In the genomic region with DNA sequence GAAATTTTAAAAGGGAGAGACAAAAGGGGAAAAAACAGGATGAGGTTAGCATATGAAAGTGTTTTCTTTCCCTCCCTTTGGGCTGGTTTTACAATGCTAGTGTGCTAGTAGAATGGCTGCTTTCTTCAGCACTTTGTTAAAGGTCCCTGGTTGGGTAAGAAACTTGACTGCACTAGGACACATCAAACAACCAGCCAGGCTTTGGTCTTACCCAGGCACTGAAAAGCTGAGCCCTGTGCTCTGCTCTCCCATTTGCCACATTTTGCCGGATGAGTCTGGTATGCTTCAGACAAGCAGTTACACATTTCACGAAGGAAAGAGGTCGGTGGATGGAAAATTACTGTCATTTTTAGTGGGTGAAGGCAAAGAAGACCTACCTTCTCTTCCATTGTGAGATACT, we compare ENCODE assay signal across 20 cellular contexts.
DNase-seq lines count a peak whose midpoint lies in the region; ATAC-seq and TF ChIP-seq lines count a peak whose summit lies in the region.
"Had no signal": no experiment of that assay in that cellular context is flagged by ENCODE, and none has a peak within 500 bp of the region (broad histone marks: within the 10 kb centered on the region; RNA-seq: fewer than 3 reads in every experiment).

No MANE protein-coding gene starts in this region.

- H3K9me3 ChIP-seq in HUES48 (ENCODE audit: control insufficient read depth, insufficient read depth, low read length), result no peaks in the 10 kb centered on the region
- H3K9me3 ChIP-seq in naive thymus-derived CD4-positive, alpha-beta T cell (ENCODE audit: control insufficient read depth in 2 of 3, low read length in 3 of 3), result no peaks in the 10 kb centered on the region
- H3K9me3 ChIP-seq in left lung, result no peaks in the 10 kb centered on the region
- H3K9me3 ChIP-seq: BLaER1 treated with 17β-estradiol and CSF1 and Interleukin-3, amounts not matched to agents 10 nM and 100 nM had no signal

- POLR2A ChIA-PET in WTC11 (lab: Charles Lee), result no interaction called here
- POLR2A ChIA-PET in naive thymus-derived CD4-positive, alpha-beta T cell (lab: Charles Lee), result no interaction called here

- H3K27me3 Mint-ChIP-seq in activated naive CD4-positive, alpha-beta T cell treated with anti-CD3 and anti-CD28 coated beads, Interleukin-2, amount 50 U/mL, for 24 hours, result peaks cover 2% of the 10 kb centered on the region
- no peaks in the 10 kb centered on the region for H3K27me3 Mint-ChIP-seq in WTC11 (ENCODE audit: low read depth)
- H3K27me3 Mint-ChIP-seq in naive thymus-derived CD4-positive, alpha-beta T cell, result peaks cover 0 to 23% (median 3%) of the 10 kb centered on the region in 5 donors
- H3K27me3 Mint-ChIP-seq: IgD-negative memory B cell had no signal

- H3K27me3 ChIP-seq in HUES48 (ENCODE audit: control insufficient read depth, insufficient read depth, low read length) (no peaks in the 10 kb centered on the region), left lung (no peaks in the 10 kb centered on the region)
- H3K27me3 ChIP-seq in naive thymus-derived CD4-positive, alpha-beta T cell (ENCODE audit: control insufficient read depth in 2 of 2, insufficient read depth in 2 of 2, low read length in 2 of 2), result no peaks in the 10 kb centered on the region
- H3K27me3 ChIP-seq: BLaER1 treated with 17β-estradiol and CSF1 and Interleukin-3, amounts not matched to agents 10 nM and 100 nM had no signal

- no peaks in the 10 kb centered on the region for H3K36me3 Mint-ChIP-seq in activated naive CD4-positive, alpha-beta T cell treated with anti-CD3 and anti-CD28 coated beads, Interleukin-2, amount 50 U/mL, for 24 hours
- peaks cover 9% of the 10 kb centered on the region for H3K36me3 Mint-ChIP-seq in WTC11
- no peaks in the 10 kb centered on the region for H3K36me3 Mint-ChIP-seq in naive thymus-derived CD4-positive, alpha-beta T cell
- H3K36me3 Mint-ChIP-seq: CD8-positive, alpha-beta memory T cell; IgD-negative memory B cell had no signal

- H3K36me3 ChIP-seq in HUES48 (ENCODE audit: control insufficient read depth, insufficient read depth, low read length) (no peaks in the 10 kb centered on the region), left lung (no peaks in the 10 kb centered on the region)
- no peaks in the 10 kb centered on the region for H3K36me3 ChIP-seq in naive thymus-derived CD4-positive, alpha-beta T cell (ENCODE audit: control insufficient read depth in 2 of 3, insufficient read depth in 3 of 3, low read length in 3 of 3)
- H3K36me3 ChIP-seq: BLaER1 treated with 17β-estradiol and CSF1 and Interleukin-3, amounts not matched to agents 10 nM and 100 nM had no signal

- CTCF ChIA-PET in WTC11 (lab: Charles Lee), result no interaction called here
- CTCF ChIA-PET in naive thymus-derived CD4-positive, alpha-beta T cell (lab: Charles Lee), result no interaction called here

- H3K9me3 Mint-ChIP-seq in activated naive CD4-positive, alpha-beta T cell treated with anti-CD3 and anti-CD28 coated beads, Interleukin-2, amount 50 U/mL, for 24 hours, result no peaks in the 10 kb centered on the region
- peaks cover 32% of the 10 kb centered on the region for H3K9me3 Mint-ChIP-seq in WTC11
- peaks cover 0 to 9% (median 4%) of the 10 kb centered on the region in 11 donors for H3K9me3 Mint-ChIP-seq in naive thymus-derived CD4-positive, alpha-beta T cell
- H3K9me3 Mint-ChIP-seq: IgD-negative memory B cell had no signal

- H3K4me3 ChIP-seq in HUES48 (ENCODE audit: low read depth, low read length) (peak overlapping the region; percentile 30), left lung (no peak overlapping the region)
- H3K4me3 ChIP-seq in naive thymus-derived CD4-positive, alpha-beta T cell (ENCODE audit: low read length), result no peak overlapping the region
- H3K4me3 ChIP-seq: BLaER1 treated with 17β-estradiol and CSF1 and Interleukin-3, amounts not matched to agents 10 nM and 100 nM; GM23248 had no signal

- peak overlapping the region; percentile 20 for H3K4me3 Mint-ChIP-seq in activated naive CD4-positive, alpha-beta T cell treated with anti-CD3 and anti-CD28 coated beads, Interleukin-2, amount 50 U/mL, for 24 hours
- H3K4me3 Mint-ChIP-seq in WTC11, result peak overlapping the region; percentile 6; the same call in 1 of the 2 replicates
- peak overlapping the region in 7 of 10 donors; percentile 45 to 80 (median 71) for H3K4me3 Mint-ChIP-seq in naive thymus-derived CD4-positive, alpha-beta T cell
- H3K4me3 Mint-ChIP-seq: CD8-positive, alpha-beta memory T cell had no signal

- H3K27ac ChIP-seq in HUES48 (ENCODE audit: low read depth, low read length) (peak overlapping the region; percentile 90), left lung (no peak overlapping the region)
- H3K27ac ChIP-seq in naive thymus-derived CD4-positive, alpha-beta T cell (ENCODE audit: low read depth, low read length), result no peak overlapping the region
- H3K27ac ChIP-seq: BLaER1 treated with 17β-estradiol and CSF1 and Interleukin-3, amounts not matched to agents 10 nM and 100 nM; GM23248 had no signal

- TF ChIP-seq CTCF in WTC11 (IDR thresholded peaks at IDR 0.05) (no peak), left lung (IDR thresholded peaks at IDR 0.05) (no peak)

- peaks cover 20% of the 10 kb centered on the region for H3K4me1 Mint-ChIP-seq in activated naive CD4-positive, alpha-beta T cell treated with anti-CD3 and anti-CD28 coated beads, Interleukin-2, amount 50 U/mL, for 24 hours
- H3K4me1 Mint-ChIP-seq in WTC11, result peaks cover 35% of the 10 kb centered on the region
- H3K4me1 Mint-ChIP-seq in naive thymus-derived CD4-positive, alpha-beta T cell, result peaks cover 0 to 31% (median 0%) of the 10 kb centered on the region in 7 donors
- H3K4me1 Mint-ChIP-seq: CD8-positive, alpha-beta memory T cell; IgD-negative memory B cell had no signal

- peak; percentile 69 for ATAC-seq in WTC11
- no peak for ATAC-seq in naive thymus-derived CD4-positive, alpha-beta T cell
- no peak for ATAC-seq in left lung
- ATAC-seq: Panc1 had no signal

- H3K4me1 ChIP-seq in HUES48 (ENCODE audit: control insufficient read depth, insufficient read depth, low read length) (peaks cover 35% of the 10 kb centered on the region), left lung (no peaks in the 10 kb centered on the region)
- H3K4me1 ChIP-seq in naive thymus-derived CD4-positive, alpha-beta T cell (ENCODE audit: control insufficient read depth in 2 of 2, insufficient read depth in 2 of 2, low read length in 2 of 2), result no peaks in the 10 kb centered on the region

- 0 out of 2 replicates have a peak overlapping the region, but pooled peaks have one; percentile 15 for H3K9ac ChIP-seq in HUES48 (ENCODE audit: low read depth, low read length)
- H3K9ac ChIP-seq: BLaER1 treated with 17β-estradiol and CSF1 and Interleukin-3, amounts not matched to agents 10 nM and 100 nM; GM23248 had no signal

- no peak for DNase-seq in activated naive CD4-positive, alpha-beta T cell (lab: John Stamatoyannopoulos, UW)
- DNase-seq in WTC11 (ENCODE audit: low spot score), result no peak
- DNase-seq in naive thymus-derived CD4-positive, alpha-beta T cell, result peak in 6 of 9 donors; percentile 2 to 46 (median 24)
- DNase-seq in mucosa of gallbladder (ENCODE audit: low spot score), result no peak
- DNase-seq in HuH-7.5 (ENCODE audit: low spot score), result no peak
- DNase-seq in left lung, result no peak
- DNase-seq: DMS53, EL, GM23248, Karpas-422, NCI-H1417 treated with DMSO at 0.1 percent for 48 hours, NCI-H187 treated with DMSO at 0.1 percent for 48 hours, NCI-H345, NCI-H526 had no signal

- intact Hi-C loops in naive thymus-derived CD4-positive, alpha-beta T cell (cut with micrococcal nuclease), result no loop called here
- intact Hi-C loops in left lung (cut with DNase I), result no loop called here

- H3K27ac Mint-ChIP-seq in activated naive CD4-positive, alpha-beta T cell treated with anti-CD3 and anti-CD28 coated beads, Interleukin-2, amount 50 U/mL, for 24 hours, result peak overlapping the region; percentile 87
- H3K27ac Mint-ChIP-seq in WTC11, result peak overlapping the region; percentile 95
- peak overlapping the region in 6 of 9 donors; percentile 32 to 89 (median 80) for H3K27ac Mint-ChIP-seq in naive thymus-derived CD4-positive, alpha-beta T cell
- H3K27ac Mint-ChIP-seq: IgD-negative memory B cell had no signal

TF ChIP-seq in WTC11, 78 proteins besides CTCF, POLR2A, EP300 and RAD21 (continues in another document):
- TF ChIP-seq, protein P1, sequence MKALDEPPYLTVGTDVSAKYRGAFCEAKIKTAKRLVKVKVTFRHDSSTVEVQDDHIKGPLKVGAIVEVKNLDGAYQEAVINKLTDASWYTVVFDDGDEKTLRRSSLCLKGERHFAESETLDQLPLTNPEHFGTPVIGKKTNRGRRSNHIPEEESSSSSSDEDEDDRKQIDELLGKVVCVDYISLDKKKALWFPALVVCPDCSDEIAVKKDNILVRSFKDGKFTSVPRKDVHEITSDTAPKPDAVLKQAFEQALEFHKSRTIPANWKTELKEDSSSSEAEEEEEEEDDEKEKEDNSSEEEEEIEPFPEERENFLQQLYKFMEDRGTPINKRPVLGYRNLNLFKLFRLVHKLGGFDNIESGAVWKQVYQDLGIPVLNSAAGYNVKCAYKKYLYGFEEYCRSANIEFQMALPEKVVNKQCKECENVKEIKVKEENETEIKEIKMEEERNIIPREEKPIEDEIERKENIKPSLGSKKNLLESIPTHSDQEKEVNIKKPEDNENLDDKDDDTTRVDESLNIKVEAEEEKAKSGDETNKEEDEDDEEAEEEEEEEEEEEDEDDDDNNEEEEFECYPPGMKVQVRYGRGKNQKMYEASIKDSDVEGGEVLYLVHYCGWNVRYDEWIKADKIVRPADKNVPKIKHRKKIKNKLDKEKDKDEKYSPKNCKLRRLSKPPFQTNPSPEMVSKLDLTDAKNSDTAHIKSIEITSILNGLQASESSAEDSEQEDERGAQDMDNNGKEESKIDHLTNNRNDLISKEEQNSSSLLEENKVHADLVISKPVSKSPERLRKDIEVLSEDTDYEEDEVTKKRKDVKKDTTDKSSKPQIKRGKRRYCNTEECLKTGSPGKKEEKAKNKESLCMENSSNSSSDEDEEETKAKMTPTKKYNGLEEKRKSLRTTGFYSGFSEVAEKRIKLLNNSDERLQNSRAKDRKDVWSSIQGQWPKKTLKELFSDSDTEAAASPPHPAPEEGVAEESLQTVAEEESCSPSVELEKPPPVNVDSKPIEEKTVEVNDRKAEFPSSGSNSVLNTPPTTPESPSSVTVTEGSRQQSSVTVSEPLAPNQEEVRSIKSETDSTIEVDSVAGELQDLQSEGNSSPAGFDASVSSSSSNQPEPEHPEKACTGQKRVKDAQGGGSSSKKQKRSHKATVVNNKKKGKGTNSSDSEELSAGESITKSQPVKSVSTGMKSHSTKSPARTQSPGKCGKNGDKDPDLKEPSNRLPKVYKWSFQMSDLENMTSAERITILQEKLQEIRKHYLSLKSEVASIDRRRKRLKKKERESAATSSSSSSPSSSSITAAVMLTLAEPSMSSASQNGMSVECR (CRISPR knock-in tag; IDR thresholded peaks at IDR 0.05; ENCODE audit: borderline replicate concordance), result no peak

Comparison
In these comparisons a context has a peak if more than half of its experiments do, and no peak if none do; other contexts are left out.
1. H3K4me3 Mint-ChIP-seq: peak in every context shown above with its lines; median percentile 71 in naive thymus-derived CD4-positive, alpha-beta T cell; 20 in activated naive CD4-positive, alpha-beta T cell treated with anti-CD3 and anti-CD28 coated beads, Interleukin-2, amount 50 U/mL, for 24 hours; 6 in WTC11.
2. DNase-seq: peak in naive thymus-derived CD4-positive, alpha-beta T cell (6 of 9); none in activated naive CD4-positive, alpha-beta T cell (0 of 4), WTC11 (single experiment), mucosa of gallbladder (single experiment), HuH-7.5 (single experiment) and left lung (0 of 2).
3. Peak in every context shown above with its lines, with median percentiles within 50 percentile points of each other: H3K27ac Mint-ChIP-seq.